In genomic region chr4:40493160-40493559, GRCh38 we compare ENCODE assay signal across 20 cellular contexts.
A peak's percentile ranks its signal among the peaks of the same experiment; 100 is the strongest.
DNase-seq lines count a peak whose midpoint lies in the region; ATAC-seq and TF ChIP-seq lines count a peak whose summit lies in the region.
"Had no signal": no experiment of that assay in that cellular context is flagged by ENCODE, and none has a peak within 500 bp of the region (broad histone marks: within the 10 kb centered on the region; RNA-seq: fewer than 3 reads in every experiment).

No MANE protein-coding gene starts in this region.

- no peak for ATAC-seq in lower lobe of right lung
- no peak for ATAC-seq in stimulated activated memory B cell treated with anti-CD40 and anti-IgM and Interleukin-4, amounts not matched to agents 10 μg/mL and 1 μg/mL and 100 μg/mL, for 72 hours
- ATAC-seq: A549, SK-N-SH treated with all-trans-retinoic acid at 6 μM for 48 hours had no signal

- DNase-seq in Calu3 = no peak
- peak; percentile 4 for DNase-seq in astrocyte of the hippocampus (ENCODE audit: low read depth, low spot score)
- no peak for DNase-seq in lower lobe of right lung
- DNase-seq in dermis blood vessel endothelial cell = no peak
- no peak for DNase-seq in stimulated activated CD4-positive, alpha-beta T cell treated with anti-CD3 and anti-CD28 coated beads, Interleukin-2, amount 100 ng/mL, for 24 hours
- DNase-seq in GM19240 (ENCODE audit: insufficient read length, low spot score) = no peak
- DNase-seq: CD8-positive, alpha-beta memory T cell; HCEC 1CT; Kasumi-1; MG63; NCI-H1048; NCI-H2081 treated with DMSO at 0.1 percent for 48 hours; NCI-H510A; NCI-H748 treated with DMSO at 0.1 percent for 48 hours; OCI-M1; SHP77 treated with DMSO at 0.1 percent for 48 hours had no signal

- H3K27ac Mint-ChIP-seq in Calu3 (ENCODE audit: unreplicated experiment) = peak overlapping the region; percentile 70
- H3K27ac Mint-ChIP-seq in stimulated activated memory B cell treated with anti-CD40 and anti-IgM and Interleukin-4, amounts not matched to agents 10 μg/mL and 1 μg/mL and 100 μg/mL, for 72 hours = peak overlapping the region; percentile 11

- peaks cover 45% of the 10 kb centered on the region for H3K36me3 Mint-ChIP-seq in Calu3 (ENCODE audit: insufficient read depth, unreplicated experiment)
- H3K36me3 Mint-ChIP-seq in stimulated activated memory B cell treated with anti-CD40 and anti-IgM and Interleukin-4, amounts not matched to agents 10 μg/mL and 1 μg/mL and 100 μg/mL, for 72 hours = peaks cover 20% of the 10 kb centered on the region
- H3K36me3 Mint-ChIP-seq: CD8-positive, alpha-beta memory T cell had no signal

- H3K9me3 Mint-ChIP-seq in Calu3 (ENCODE audit: low read depth, unreplicated experiment) = no peaks in the 10 kb centered on the region
- no peaks in the 10 kb centered on the region for H3K9me3 Mint-ChIP-seq in stimulated activated memory B cell treated with anti-CD40 and anti-IgM and Interleukin-4, amounts not matched to agents 10 μg/mL and 1 μg/mL and 100 μg/mL, for 72 hours
- H3K9me3 Mint-ChIP-seq: CD8-positive, alpha-beta memory T cell had no signal

- no peaks in the 10 kb centered on the region for H3K27me3 ChIP-seq in lower lobe of right lung (ENCODE audit: low read depth)
- H3K27me3 ChIP-seq: BLaER1, MG63 had no signal

- H3K4me3 ChIP-seq in lower lobe of right lung = no peak overlapping the region
- H3K4me3 ChIP-seq: A549, BLaER1, MG63 had no signal

- H3K27me3 Mint-ChIP-seq in Calu3 (ENCODE audit: unreplicated experiment) = no peaks in the 10 kb centered on the region
- H3K27me3 Mint-ChIP-seq in stimulated activated memory B cell treated with anti-CD40 and anti-IgM and Interleukin-4, amounts not matched to agents 10 μg/mL and 1 μg/mL and 100 μg/mL, for 72 hours = no peaks in the 10 kb centered on the region

- CTCF ChIA-PET in Calu3 (lab: Charles Lee) = interaction anchor here (0.5 kb wide), 1 partner anchor 12 kb away, joined by 4 read pairs; no protein-coding TSS in a partner anchor

- TF ChIP-seq CTCF in Calu3 (IDR thresholded peaks at IDR 0.05; ENCODE audit: unreplicated experiment) (no peak), lower lobe of right lung (IDR thresholded peaks at IDR 0.05) (no peak)

- peak overlapping the region; percentile 6 for H3K27ac ChIP-seq in lower lobe of right lung
- H3K27ac ChIP-seq: BLaER1 had no signal

- no peaks in the 10 kb centered on the region for H3K9me3 ChIP-seq in lower lobe of right lung
- H3K9me3 ChIP-seq: BLaER1, MG63 had no signal

- no peak overlapping the region for H3K4me3 Mint-ChIP-seq in Calu3 (ENCODE audit: low read depth, unreplicated experiment)
- H3K4me3 Mint-ChIP-seq in stimulated activated memory B cell treated with anti-CD40 and anti-IgM and Interleukin-4, amounts not matched to agents 10 μg/mL and 1 μg/mL and 100 μg/mL, for 72 hours = no peak overlapping the region
- H3K4me3 Mint-ChIP-seq: CD8-positive, alpha-beta memory T cell had no signal

- peaks cover 37% of the 10 kb centered on the region for H3K4me1 ChIP-seq in lower lobe of right lung
- H3K4me1 ChIP-seq: BLaER1 had no signal

- H3K36me3 ChIP-seq in lower lobe of right lung = no peaks in the 10 kb centered on the region
- H3K36me3 ChIP-seq: BLaER1, MG63 had no signal

- BruUV-seq in Calu3 (replicated peaks; lab: Mats Ljungman, UMichigan) = no TSS peak

- H3K4me1 Mint-ChIP-seq in Calu3 (ENCODE audit: low read depth, unreplicated experiment) = peaks cover 60% of the 10 kb centered on the region
- H3K4me1 Mint-ChIP-seq in stimulated activated memory B cell treated with anti-CD40 and anti-IgM and Interleukin-4, amounts not matched to agents 10 μg/mL and 1 μg/mL and 100 μg/mL, for 72 hours = peaks cover 14% of the 10 kb centered on the region
- H3K4me1 Mint-ChIP-seq: CD8-positive, alpha-beta memory T cell had no signal

- intact Hi-C loops in Calu3 (cut with micrococcal nuclease; ENCODE audit: unreplicated experiment) = no loop called here
- intact Hi-C loops in lower lobe of right lung (cut with DNase I) = no loop called here
